2 cellular contexts compared by ENCODE assay signal in the genomic region with DNA sequence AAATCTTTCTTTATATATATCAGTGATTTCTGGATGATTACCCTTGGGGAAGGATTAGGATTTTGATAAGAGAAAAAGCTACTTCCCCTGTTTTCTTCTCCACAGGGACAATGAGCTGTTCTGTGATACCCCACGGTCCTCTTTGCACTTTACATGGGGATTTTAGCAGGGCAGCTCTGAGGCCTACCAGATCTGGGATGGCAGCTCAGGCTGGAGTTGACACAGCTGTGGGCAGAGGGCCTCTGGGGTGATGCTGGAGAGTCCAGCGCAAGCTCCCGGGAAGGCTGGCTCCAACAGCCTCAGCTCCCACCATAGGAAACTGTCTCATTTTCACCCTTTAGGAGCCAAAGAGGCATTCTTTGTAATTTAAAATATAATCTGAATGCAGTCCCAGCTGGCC.
TF ChIP-seq lines count a peak whose summit lies in the region.

No MANE protein-coding gene starts in this region.

TF ChIP-seq in SK-N-SH, 30 proteins besides CTCF, POLR2A, EP300 and RAD21 (continued from another document):
- TF ChIP-seq, protein P1, sequence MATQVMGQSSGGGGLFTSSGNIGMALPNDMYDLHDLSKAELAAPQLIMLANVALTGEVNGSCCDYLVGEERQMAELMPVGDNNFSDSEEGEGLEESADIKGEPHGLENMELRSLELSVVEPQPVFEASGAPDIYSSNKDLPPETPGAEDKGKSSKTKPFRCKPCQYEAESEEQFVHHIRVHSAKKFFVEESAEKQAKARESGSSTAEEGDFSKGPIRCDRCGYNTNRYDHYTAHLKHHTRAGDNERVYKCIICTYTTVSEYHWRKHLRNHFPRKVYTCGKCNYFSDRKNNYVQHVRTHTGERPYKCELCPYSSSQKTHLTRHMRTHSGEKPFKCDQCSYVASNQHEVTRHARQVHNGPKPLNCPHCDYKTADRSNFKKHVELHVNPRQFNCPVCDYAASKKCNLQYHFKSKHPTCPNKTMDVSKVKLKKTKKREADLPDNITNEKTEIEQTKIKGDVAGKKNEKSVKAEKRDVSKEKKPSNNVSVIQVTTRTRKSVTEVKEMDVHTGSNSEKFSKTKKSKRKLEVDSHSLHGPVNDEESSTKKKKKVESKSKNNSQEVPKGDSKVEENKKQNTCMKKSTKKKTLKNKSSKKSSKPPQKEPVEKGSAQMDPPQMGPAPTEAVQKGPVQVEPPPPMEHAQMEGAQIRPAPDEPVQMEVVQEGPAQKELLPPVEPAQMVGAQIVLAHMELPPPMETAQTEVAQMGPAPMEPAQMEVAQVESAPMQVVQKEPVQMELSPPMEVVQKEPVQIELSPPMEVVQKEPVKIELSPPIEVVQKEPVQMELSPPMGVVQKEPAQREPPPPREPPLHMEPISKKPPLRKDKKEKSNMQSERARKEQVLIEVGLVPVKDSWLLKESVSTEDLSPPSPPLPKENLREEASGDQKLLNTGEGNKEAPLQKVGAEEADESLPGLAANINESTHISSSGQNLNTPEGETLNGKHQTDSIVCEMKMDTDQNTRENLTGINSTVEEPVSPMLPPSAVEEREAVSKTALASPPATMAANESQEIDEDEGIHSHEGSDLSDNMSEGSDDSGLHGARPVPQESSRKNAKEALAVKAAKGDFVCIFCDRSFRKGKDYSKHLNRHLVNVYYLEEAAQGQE (IDR thresholded peaks at IDR 0.05; ENCODE audit: low read depth, low read length): no peak
- no peak for TF ChIP-seq JUND (IDR thresholded peaks at IDR 0.05)
- TF ChIP-seq CHD2 (IDR thresholded peaks at IDR 0.05; ENCODE audit: low read length, partially characterized antibody): no peak

TF ChIP-seq in SK-N-SH treated with all-trans-retinoic acid at 6 μM for 48 hours, 23 proteins besides CTCF, POLR2A, EP300 and RAD21 (continued from another document):
- TF ChIP-seq ZFP3 (CRISPR knock-in tag; IDR thresholded peaks at IDR 0.05): no peak
- no peak for TF ChIP-seq GLIS3 (CRISPR knock-in tag; IDR thresholded peaks at IDR 0.05)
